16 cellular contexts compared by ENCODE assay signal in the genomic region with DNA sequence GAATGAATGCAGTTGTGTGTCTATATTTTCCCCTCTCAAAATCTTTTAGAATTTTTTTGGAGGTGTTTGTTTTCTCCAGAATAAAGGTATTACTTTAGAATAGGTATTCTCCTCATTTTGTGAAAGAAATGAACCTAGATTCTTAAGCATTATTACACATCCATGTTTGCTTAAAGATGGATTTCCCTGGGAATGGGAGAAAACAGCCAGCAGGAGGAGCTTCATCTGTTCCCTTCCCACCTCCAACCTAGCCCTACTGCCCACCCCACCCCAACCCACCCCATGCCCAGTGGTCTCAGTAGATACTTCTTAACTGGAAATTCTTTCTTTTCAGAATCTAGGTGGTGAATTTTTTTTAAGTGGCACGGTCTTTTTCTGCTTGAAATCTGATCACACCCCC.
DNase-seq lines count a peak whose midpoint lies in the region; ATAC-seq, FAIRE-seq and TF ChIP-seq lines count a peak whose summit lies in the region.
"Had no signal": no experiment of that assay in that cellular context is flagged by ENCODE, and none has a peak within 500 bp of the region (broad histone marks: within the 10 kb centered on the region; RNA-seq: fewer than 3 reads in every experiment).

No MANE protein-coding gene starts in this region.

- H3K9ac ChIP-seq in IMR-90 (ENCODE audit: low read depth, low read length) (no peak overlapping the region), H1 (replicated peaks in 1 of 4; ENCODE audit: extremely low read depth in 1 of 4, low read depth in 3 of 4, low read length in 3 of 4) (no peak overlapping the region)

- H3K36me3 Mint-ChIP-seq in stimulated activated memory B cell treated with anti-CD40 and anti-IgM and Interleukin-4, amounts not matched to agents 10 μg/mL and 1 μg/mL and 100 μg/mL, for 72 hours, result no peaks in the 10 kb centered on the region
- H3K36me3 Mint-ChIP-seq: CD4-positive, CD25-positive, alpha-beta regulatory T cell had no signal

- H4K5ac ChIP-seq in IMR-90 (ENCODE audit: low read depth, low read length), result no peak overlapping the region
- no peak overlapping the region for H4K5ac ChIP-seq in H1 (ENCODE audit: insufficient read length, low read depth, low read length)

- no peaks in the 10 kb centered on the region for H3K27me3 ChIP-seq in IMR-90 (ENCODE audit: control insufficient read depth, insufficient read depth, low read length)
- H3K27me3 ChIP-seq in H1 (replicated peaks in 1 of 4; ENCODE audit: control insufficient read depth in 3 of 4, extremely low read depth in 1 of 4, insufficient read depth in 3 of 4, low read length in 3 of 4), result no peaks in the 10 kb centered on the region

- dilution Hi-C loops in IMR-90 (cut with HindIII; ENCODE audit: low sequenced_read_pairs, unreplicated experiment), result no loop called here

- no peak for TF ChIP-seq RAD21 in IMR-90 (IDR thresholded peaks at IDR 0.05; ENCODE audit: low read length)
- peak in 1 of 2 experiments; percentile 14; a peak in 1 of 4 replicates for TF ChIP-seq RAD21 in H1 (IDR thresholded peaks at IDR 0.05 in 1 of 2, conservative IDR thresholded peaks at IDR 0.05 in 1 of 2; ENCODE audit: low read depth in 2 of 2, low read length in 2 of 2)

- H3K23ac ChIP-seq in IMR-90 (ENCODE audit: low read depth, low read length) (no peak overlapping the region), H1 (ENCODE audit: insufficient read length) (no peak overlapping the region)

- H3K4me3 Mint-ChIP-seq in stimulated activated memory B cell treated with anti-CD40 and anti-IgM and Interleukin-4, amounts not matched to agents 10 μg/mL and 1 μg/mL and 100 μg/mL, for 72 hours, result no peak overlapping the region
- H3K4me3 Mint-ChIP-seq: CD4-positive, CD25-positive, alpha-beta regulatory T cell; T-helper 17 cell had no signal

- FAIRE-seq in H1 (lab: Jason Lieb, UNC), result no peak
- no peak for FAIRE-seq in GM12892 (lab: Jason Lieb, UNC)
- FAIRE-seq: A549, GM12891 had no signal

- H3K79me2 ChIP-seq in H1 (ENCODE audit: control insufficient read depth in 1 of 2, insufficient read depth in 2 of 2, low read length in 2 of 2), result no peaks in the 10 kb centered on the region

- no peaks in the 10 kb centered on the region for H3K4me1 ChIP-seq in IMR-90 (ENCODE audit: control insufficient read depth, insufficient read depth, low read length)
- no peaks in the 10 kb centered on the region for H3K4me1 ChIP-seq in H1 (replicated peaks in 1 of 4; ENCODE audit: control insufficient read depth in 3 of 4, insufficient read depth in 4 of 4, low read length in 3 of 4)
- H3K4me1 ChIP-seq: A549 had no signal

- H3K27me3 Mint-ChIP-seq in stimulated activated memory B cell treated with anti-CD40 and anti-IgM and Interleukin-4, amounts not matched to agents 10 μg/mL and 1 μg/mL and 100 μg/mL, for 72 hours, result no peaks in the 10 kb centered on the region
- H3K27me3 Mint-ChIP-seq: CD4-positive, CD25-positive, alpha-beta regulatory T cell; T-helper 17 cell had no signal

- H3K4me1 Mint-ChIP-seq in stimulated activated memory B cell treated with anti-CD40 and anti-IgM and Interleukin-4, amounts not matched to agents 10 μg/mL and 1 μg/mL and 100 μg/mL, for 72 hours, result no peaks in the 10 kb centered on the region
- H3K4me1 Mint-ChIP-seq: CD4-positive, CD25-positive, alpha-beta regulatory T cell; T-helper 17 cell had no signal

- H2BK20ac ChIP-seq in IMR-90 (ENCODE audit: low read depth, low read length) (no peak overlapping the region), H1 (ENCODE audit: low read length) (no peak overlapping the region)

- H3K18ac ChIP-seq in IMR-90 (ENCODE audit: low read depth, low read length) (no peak overlapping the region), H1 (ENCODE audit: extremely low read depth, low read length) (no peak overlapping the region)

- BruUV-seq in IMR-90 (replicated peaks; lab: Mats Ljungman, UMichigan), result no TSS peak

- no peaks in the 10 kb centered on the region for H3K9me1 ChIP-seq in IMR-90 (ENCODE audit: insufficient read depth, low read length)

- no peaks in the 10 kb centered on the region for H3K9me3 ChIP-seq in IMR-90 (ENCODE audit: control insufficient read depth, insufficient read depth, low read length)
- H3K9me3 ChIP-seq in H1 (ENCODE audit: insufficient read depth in 2 of 2, low read depth in 1 of 2, low read length in 1 of 2), result no peaks in the 10 kb centered on the region
- H3K9me3 ChIP-seq: A549 had no signal

- TF ChIP-seq EP300 in H1 (IDR thresholded peaks at IDR 0.05; ENCODE audit: borderline replicate concordance in 1 of 2, low read depth in 2 of 2, low read length in 2 of 2), result no peak

- H2BK120ac ChIP-seq in IMR-90 (ENCODE audit: low read depth, low read length) (no peak overlapping the region), H1 (replicated peaks; ENCODE audit: low read depth, low read length) (no peak overlapping the region)

- no peaks in the 10 kb centered on the region for H3K79me1 ChIP-seq in IMR-90 (ENCODE audit: low read depth in 1 of 2, low read length in 2 of 2)
- no peaks in the 10 kb centered on the region for H3K79me1 ChIP-seq in H1 (ENCODE audit: low read depth, low read length)

- no peak overlapping the region for H3K4me2 ChIP-seq in IMR-90 (ENCODE audit: low read depth, low read length)
- no peak overlapping the region for H3K4me2 ChIP-seq in H1 (ENCODE audit: insufficient read depth in 1 of 2, low read depth in 2 of 2, low read length in 2 of 2)
- H3K4me2 ChIP-seq: A549 had no signal

- H3K27ac ChIP-seq in IMR-90 (ENCODE audit: insufficient read depth, low read length) (no peak overlapping the region), H1 (ENCODE audit: low read depth, low read length) (no peak overlapping the region)
- H3K27ac ChIP-seq: A549 had no signal

- H4K91ac ChIP-seq in IMR-90 (ENCODE audit: insufficient read depth, low read depth, low read length) (no peak overlapping the region), H1 (replicated peaks; ENCODE audit: insufficient read length, low read length) (no peak overlapping the region)

- intact Hi-C loops in IMR-90 (cut with micrococcal nuclease), result no loop called here

- H2BK5ac ChIP-seq in IMR-90 (ENCODE audit: low read depth, low read length, poor library complexity, severe bottlenecking), result no peak overlapping the region
- H2BK5ac ChIP-seq in H1 (ENCODE audit: low read depth, low read length), result no peak overlapping the region

- H2AFZ ChIP-seq in IMR-90 (replicated peaks; ENCODE audit: low read length, poor library complexity) (no peak overlapping the region), H1 (ENCODE audit: low read length) (no peak overlapping the region)

- H3K4ac ChIP-seq in IMR-90 (ENCODE audit: low read depth, low read length) (no peak overlapping the region), H1 (replicated peaks; ENCODE audit: insufficient read length, low read depth, low read length) (no peak overlapping the region)

- H2BK15ac ChIP-seq in IMR-90 (ENCODE audit: low read depth, low read length) (no peak overlapping the region), H1 (ENCODE audit: low read length) (no peak overlapping the region)

- no peak overlapping the region for H3K56ac ChIP-seq in IMR-90 (ENCODE audit: extremely low read depth, insufficient read depth, low read length)
- H3K56ac ChIP-seq in H1 (replicated peaks; ENCODE audit: insufficient read length, low read depth, low read length), result no peak overlapping the region

- H3K27ac Mint-ChIP-seq in stimulated activated memory B cell treated with anti-CD40 and anti-IgM and Interleukin-4, amounts not matched to agents 10 μg/mL and 1 μg/mL and 100 μg/mL, for 72 hours, result no peak overlapping the region
- H3K27ac Mint-ChIP-seq: CD4-positive, CD25-positive, alpha-beta regulatory T cell; T-helper 17 cell had no signal

- no peak overlapping the region for H2AK9ac ChIP-seq in IMR-90 (replicated peaks; ENCODE audit: low read depth, low read length, poor library complexity)

- no peaks in the 10 kb centered on the region for H3K23me2 ChIP-seq in H1 (ENCODE audit: low read depth, low read length)

- H3K4me3 ChIP-seq in IMR-90 (ENCODE audit: insufficient read depth, low read depth, low read length) (no peak overlapping the region), H1 (ENCODE audit: extremely low read depth in 1 of 4, insufficient read depth in 2 of 4, low read depth in 3 of 4, low read length in 4 of 4) (no peak overlapping the region)
- H3K4me3 ChIP-seq: A549 had no signal

- TF ChIP-seq POLR2A in IMR-90 (IDR thresholded peaks at IDR 0.05; ENCODE audit: low read depth, low read length) (no peak), H1 (IDR thresholded peaks at IDR 0.05; ENCODE audit: control extremely low read depth in 1 of 2, low read depth in 2 of 2, low read length in 2 of 2) (no peak), GM12892 (IDR thresholded peaks at IDR 0.05; ENCODE audit: low read depth, low read length) (no peak)

- no peak overlapping the region for H2AK5ac ChIP-seq in IMR-90 (ENCODE audit: low read depth, low read length)
- no peak overlapping the region for H2AK5ac ChIP-seq in H1 (ENCODE audit: low read depth, low read length)

- 0 out of 2 replicates have a peak, but pooled peaks have one; percentile 1 for TF ChIP-seq CTCF in IMR-90 (conservative IDR thresholded peaks at IDR 0.05; ENCODE audit: low read depth, low read length)
- peak in 2 of 3 experiments; percentile 5 to 6; a peak in 1 of 4 replicates for TF ChIP-seq CTCF in H1 (IDR thresholded peaks at IDR 0.05; ENCODE audit: control extremely low read depth in 1 of 3, insufficient read depth in 1 of 3, low read depth in 1 of 3, low read length in 3 of 3)

- H4K8ac ChIP-seq in IMR-90 (ENCODE audit: low read depth in 2 of 2, low read length in 2 of 2) (no peak overlapping the region), H1 (ENCODE audit: extremely low read depth, insufficient read depth, low read length) (no peak overlapping the region)

- peaks cover 5% of the 10 kb centered on the region for H3K9me3 Mint-ChIP-seq in stimulated activated memory B cell treated with anti-CD40 and anti-IgM and Interleukin-4, amounts not matched to agents 10 μg/mL and 1 μg/mL and 100 μg/mL, for 72 hours

- no peak overlapping the region for H3K14ac ChIP-seq in IMR-90 (replicated peaks; ENCODE audit: low read depth, low read length)
- H3K14ac ChIP-seq in H1 (ENCODE audit: insufficient read length), result no peak overlapping the region

- ATAC-seq in IMR-90 (ENCODE audit: low read depth) (no peak), GM18519 (IDR thresholded peaks at IDR 0.05; ENCODE audit: low FRiP score, unreplicated experiment) (no peak)
- ATAC-seq in stimulated activated memory B cell treated with anti-CD40 and anti-IgM and Interleukin-4, amounts not matched to agents 10 μg/mL and 1 μg/mL and 100 μg/mL, for 72 hours, result peak; percentile 14
- ATAC-seq: A549, T-helper 17 cell had no signal

- H3K36me3 ChIP-seq in IMR-90 (ENCODE audit: control insufficient read depth, insufficient read depth, low read length) (no peaks in the 10 kb centered on the region), H1 (ENCODE audit: control insufficient read depth in 2 of 4, insufficient read depth in 4 of 4, low read length in 3 of 4) (no peaks in the 10 kb centered on the region)

- WGBS in IMR-90 (ENCODE audit: extremely low coverage in 2 of 2, insufficient read length in 1 of 2), 2 experiments, result no CpG with 5 or more reads among the region's 1 CpG
- 70% methylated on average over 1 of the region's 1 CpG; no CpG with 5 or more reads in 1 of the 2 experiments for WGBS in H1 (ENCODE audit: extremely low coverage in 1 of 2, insufficient coverage in 1 of 2, insufficient read length in 1 of 2, insufficient replicate concordance in 2 of 2, low coverage in 1 of 2, low lambda C conversion rate in 2 of 2, missing lambda C conversion rate in 1 of 2), 2 experiments

- H2BK12ac ChIP-seq in H1 (ENCODE audit: low read depth, low read length), result no peak overlapping the region

- CTCF ChIA-PET in IMR-90 (lab: Yijun Ruan, JAX), result no interaction called here
- CTCF ChIA-PET in H1 (lab: Charles Lee; ENCODE audit: partially characterized antibody), result interaction anchor here (1.0 to 2.1 kb wide), 9 partner anchors 10 to 1386 kb away, joined by 3 to 8 read pairs (median 4); no protein-coding TSS in a partner anchor

- POLR2A ChIA-PET in IMR-90 (lab: Charles Lee; ENCODE audit: unreplicated experiment), result no interaction called here
- POLR2A ChIA-PET in H1 (lab: Charles Lee; ENCODE audit: partially characterized antibody), result no interaction called here

- no peaks in the 10 kb centered on the region for H4K20me1 ChIP-seq in IMR-90 (ENCODE audit: insufficient read depth, low read length)
- H4K20me1 ChIP-seq in H1 (replicated peaks in 1 of 2; ENCODE audit: control insufficient read depth in 1 of 2, insufficient read depth in 2 of 2, low read length in 2 of 2), result no peaks in the 10 kb centered on the region

- in situ Hi-C loops in IMR-90 (cut with MboI; ENCODE audit: low sequenced_read_pairs), result no loop called here

- DNase-seq in NCI-H82 (lab: John Stamatoyannopoulos, UW) (peak; percentile 11), NCI-H82 treated with DMSO at 0.1 percent for 48 hours (lab: John Stamatoyannopoulos, UW; ENCODE audit: unreplicated experiment) (no peak), IMR-90 (no peak), H1 (ENCODE audit: low read depth in 1 of 2, low spot score in 2 of 2) (no peak), GM12892 (ENCODE audit: insufficient read length) (no peak)
- DNase-seq: CD4-positive, CD25-positive, alpha-beta regulatory T cell; DND-41; GOT3; Kasumi-1; NCI-H1417 treated with DMSO at 0.1 percent for 48 hours; NCI-H2107; T-helper 17 cell had no signal
